Comparison of ENCODE assay signal across 23 cellular contexts in the genomic region with DNA sequence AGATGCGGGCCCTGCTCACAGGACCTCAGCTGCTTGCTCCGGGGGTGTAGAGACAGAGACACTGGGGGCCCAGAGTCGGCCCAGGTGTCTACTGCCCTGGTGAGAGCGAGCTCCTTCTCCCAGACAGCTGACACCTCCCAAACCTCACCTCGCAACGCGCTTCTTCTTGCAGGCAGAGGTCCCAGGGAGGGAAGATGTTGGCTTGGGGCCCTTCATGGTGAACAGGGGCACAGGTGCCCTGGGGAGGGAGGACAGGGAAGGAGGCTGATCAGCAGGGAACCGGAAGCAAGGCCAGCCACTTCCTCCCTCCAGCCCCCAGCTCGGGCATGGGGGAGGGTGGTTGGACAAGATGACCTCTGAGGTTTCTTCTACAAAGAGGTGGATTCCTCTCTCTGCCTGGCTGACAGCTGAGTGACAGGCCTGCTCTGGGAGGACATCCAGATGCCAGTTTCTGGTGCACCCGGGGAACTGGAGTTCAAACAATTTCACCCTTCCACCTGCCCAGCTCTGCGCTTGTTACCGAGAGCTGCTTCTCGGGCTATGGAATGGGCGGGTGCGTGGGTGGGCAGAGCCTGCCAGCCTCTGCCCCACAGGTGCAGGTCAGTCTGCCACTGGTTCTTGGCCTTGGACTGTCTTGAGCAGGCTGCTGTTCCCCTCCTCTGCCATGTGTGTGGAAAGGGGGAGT. TPM values are rescaled to one million over a fixed set of nuclear protein-coding genes. Genes with fewer than 3 reads are reported as not detected.
"Had no signal": no experiment of that assay in that cellular context is flagged by ENCODE, and none has a peak within 500 bp of the region (broad histone marks: within the 10 kb centered on the region; RNA-seq: fewer than 3 reads in every experiment).

No MANE protein-coding gene starts in this region.

- H3K4me3 ChIP-seq: neural progenitor cell, ovary, SK-N-MC, tibial nerve had no signal

- H3K9me3 Mint-ChIP-seq: activated CD4-positive, alpha-beta memory T cell treated with anti-CD3 and anti-CD28 coated beads, Interleukin-2, amount 10 ng/mL, durations not matched to agents 7 days and 5 days; activated naive CD8-positive, alpha-beta T cell treated with anti-CD3 and anti-CD28 coated beads, Interleukin-2, amount 10 ng/mL, durations not matched to agents 7 days and 5 days; brain; central memory CD8-positive, alpha-beta T cell; neural progenitor cell; T-cell had no signal

- H3K27ac Mint-ChIP-seq: activated CD4-positive, alpha-beta memory T cell treated with anti-CD3 and anti-CD28 coated beads, Interleukin-2, amount 10 ng/mL, durations not matched to agents 7 days and 5 days; activated naive CD8-positive, alpha-beta T cell treated with anti-CD3 and anti-CD28 coated beads, Interleukin-2, amount 10 ng/mL, durations not matched to agents 7 days and 5 days; neural progenitor cell; T-cell had no signal

- H3K36me3 Mint-ChIP-seq: brain, T-cell had no signal

- H3K27me3 ChIP-seq: neural progenitor cell, ovary, tibial nerve had no signal

- H3K9me3 ChIP-seq: ovary, tibial nerve had no signal

- H3K4me1 Mint-ChIP-seq: activated CD4-positive, alpha-beta memory T cell treated with anti-CD3 and anti-CD28 coated beads, Interleukin-2, amount 10 ng/mL, durations not matched to agents 7 days and 5 days; central memory CD8-positive, alpha-beta T cell; T-cell had no signal

- H3K36me3 ChIP-seq: neural progenitor cell, ovary, tibial nerve had no signal

- H3K9ac ChIP-seq: neural progenitor cell had no signal

- H3K27ac ChIP-seq: neural progenitor cell, ovary, SK-N-MC, tibial nerve had no signal

- DNase-seq: activated CD4-positive, alpha-beta memory T cell treated with anti-CD3 and anti-CD28 coated beads, Interleukin-2, amount 10 ng/mL, durations not matched to agents 7 days and 5 days; activated CD4-positive, CD25-positive, alpha-beta regulatory T cell treated with anti-CD3 and anti-CD28 coated beads, Interleukin-2, amount 50 U/mL, for 72 hours; activated gamma-delta T cell treated with Interleukin-2 at 50 U/mL for 16 hours; activated naive CD8-positive, alpha-beta T cell treated with anti-CD3 and anti-CD28 coated beads, Interleukin-2, amount 10 ng/mL, durations not matched to agents 7 days and 5 days; activated T-cell treated with anti-CD3 and anti-CD28 coated beads, Interleukin-2, amount 50 U/mL, for 48 hours; cortex of kidney; effector CD8-positive, alpha-beta T cell; foreskin fibroblast; kidney glomerular epithelial cell; midbrain; stimulated activated CD4-positive, alpha-beta T cell treated with anti-CD3 and anti-CD28 coated beads, Interleukin-15, amount 100 ng/mL, for 24 hours; stimulated activated CD4-positive, alpha-beta T cell treated with anti-CD3 and anti-CD28 coated beads, Interleukin-4, amount 100 ng/mL, for 1 hour; stimulated activated naive CD4-positive, alpha-beta T cell treated with Interleukin-2 at 50 U/mL for 16 hours; substantia nigra; T-cell; T-helper 9 cell had no signal

- H3K4me1 ChIP-seq: tibial nerve had no signal

- ATAC-seq: T-cell had no signal

- H3K27me3 Mint-ChIP-seq: brain had no signal

- H3K4me3 Mint-ChIP-seq: activated CD4-positive, alpha-beta memory T cell treated with anti-CD3 and anti-CD28 coated beads, Interleukin-2, amount 10 ng/mL, durations not matched to agents 7 days and 5 days; activated naive CD8-positive, alpha-beta T cell treated with anti-CD3 and anti-CD28 coated beads, Interleukin-2, amount 10 ng/mL, durations not matched to agents 7 days and 5 days; brain; central memory CD8-positive, alpha-beta T cell; neural progenitor cell; T-cell had no signal

RNA-seq across cellular contexts. Expression of a gene that starts 11.7 kb away (rescaled TPM):
- total RNA-seq: activated CD4-positive, alpha-beta memory T cell treated with anti-CD3 and anti-CD28 coated beads, Interleukin-2, amount 10 ng/mL, durations not matched to agents 7 days and 5 days; activated naive CD8-positive, alpha-beta T cell treated with anti-CD3 and anti-CD28 coated beads, Interleukin-2, amount 10 ng/mL, durations not matched to agents 7 days and 5 days; lung microvascular endothelial cell; T-cell had no signal

RNA-seq across cellular contexts. Expression of a gene that starts 41.1 kb away (rescaled TPM):
- total RNA-seq: activated naive CD8-positive, alpha-beta T cell treated with anti-CD3 and anti-CD28 coated beads, Interleukin-2, amount 10 ng/mL, durations not matched to agents 7 days and 5 days; T-cell had no signal
